20 cellular contexts compared by ENCODE assay signal in the genomic region with DNA sequence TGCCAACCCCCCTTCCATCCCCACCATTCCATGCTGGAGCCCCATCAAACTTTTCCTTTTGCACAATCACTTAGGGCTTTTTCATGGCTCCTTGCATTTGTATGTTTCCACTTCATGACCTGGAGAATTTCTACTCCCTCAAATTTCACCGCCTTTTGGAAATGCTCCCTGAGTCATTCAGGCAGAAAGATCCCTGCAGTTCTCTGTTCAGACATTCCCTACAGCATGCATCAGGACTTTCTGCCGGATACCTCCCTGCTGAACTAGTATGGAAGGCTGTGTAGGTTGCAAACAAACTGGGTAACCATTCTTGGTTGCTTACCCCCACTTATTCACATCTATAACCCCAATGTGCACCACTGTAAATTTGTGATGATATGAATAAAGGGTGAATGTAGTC.
"Had no signal": no experiment of that assay in that cellular context is flagged by ENCODE, and none has a peak within 500 bp of the region (broad histone marks: within the 10 kb centered on the region; RNA-seq: fewer than 3 reads in every experiment).

No MANE protein-coding gene starts in this region.

- DNase-seq: natural killer cell; occipital lobe; ovary; posterior cingulate gyrus; psoas muscle; right cardiac atrium; right lobe of liver; sigmoid colon; small intestine; stimulated activated CD4-positive, alpha-beta T cell treated with anti-CD3 and anti-CD28 coated beads, Interleukin-15, amount 100 ng/mL, for 24 hours; stimulated activated CD4-positive, alpha-beta T cell treated with anti-CD3 and anti-CD28 coated beads, Interleukin-2, amount 100 ng/mL, for 24 hours; stimulated activated CD4-positive, alpha-beta T cell treated with anti-CD3 and anti-CD28 coated beads, Interleukin-2, amount 100 ng/mL, for 48 hours; stimulated activated CD4-positive, alpha-beta T cell treated with anti-CD3 and anti-CD28 coated beads, Interleukin-4, amount 100 ng/mL, for 24 hours; stimulated activated naive B cell treated with anti-CD40 and anti-IgM and Interleukin-4, amounts not matched to agents 10 μg/mL and 1 μg/mL and 100 μg/mL, for 72 hours; stimulated activated naive CD4-positive, alpha-beta T cell treated with Interleukin-2 at 50 U/mL for 16 hours; stomach; thyroid gland; trophoblast cell; upper lobe of left lung had no signal

- FAIRE-seq: small intestine, urothelium cell line had no signal
